In genomic region chr10:119651514-119652327, GRCh38 we compare ENCODE assay signal across 8 cellular contexts. TPM values are rescaled to one million over a fixed set of nuclear protein-coding genes. Genes with fewer than 3 reads are reported as not detected.
DNase-seq lines count a peak whose midpoint lies in the region; ATAC-seq and TF ChIP-seq lines count a peak whose summit lies in the region.

No MANE protein-coding gene starts in this region.

- H3K27ac Mint-ChIP-seq in naive B cell = peak overlapping the region in 5 of 6 donors; percentile 38 to 88 (median 81)

- ATAC-seq in HG02798 (IDR thresholded peaks at IDR 0.05; ENCODE audit: poor library complexity, unreplicated experiment) (peak; percentile 9), naive B cell (ENCODE audit: low read depth in 2 of 2) (peak; percentile 29 to 38)

- H3K4me1 ChIP-seq in endocrine pancreas (ENCODE audit: control insufficient read depth, insufficient read depth, low read length) = peaks cover 9% of the 10 kb centered on the region

- H3K4me3 Mint-ChIP-seq in naive B cell = peak overlapping the region; percentile 83 to 95 (median 92)

- H3K9me3 Mint-ChIP-seq in naive B cell = no peaks in the 10 kb centered on the region

- H3K9ac ChIP-seq in endocrine pancreas (ENCODE audit: control insufficient read depth, insufficient read depth, low read length) = peak overlapping the region; percentile 95

- no peak for TF ChIP-seq CTCF in GM12875 (IDR thresholded peaks at IDR 0.05; ENCODE audit: borderline replicate concordance, insufficient read depth, low read depth, low read length)

- H3K27me3 ChIP-seq in endocrine pancreas (ENCODE audit: control insufficient read depth, insufficient read depth, low read length) = no peaks in the 10 kb centered on the region

- no peaks in the 10 kb centered on the region for H3K36me3 Mint-ChIP-seq in naive B cell

- H3K4me3 ChIP-seq in GM12875 (ENCODE audit: low read depth, low read length) (peak overlapping the region; percentile 74), endocrine pancreas (ENCODE audit: control insufficient read depth, insufficient read depth, low read length) (peak overlapping the region; percentile 97)

- peaks cover 7 to 18% (median 13%) of the 10 kb centered on the region in 3 donors for H3K27me3 Mint-ChIP-seq in naive B cell

- H3K4me1 Mint-ChIP-seq in naive B cell = peaks cover 0 to 9% (median 7%) of the 10 kb centered on the region in 3 donors

- H3K9me3 ChIP-seq in endocrine pancreas (ENCODE audit: control insufficient read depth, low read length) = no peaks in the 10 kb centered on the region

- H3K36me3 ChIP-seq in endocrine pancreas (ENCODE audit: control insufficient read depth, insufficient read depth, low read length) = peaks cover 3% of the 10 kb centered on the region

- DNase-seq in T-helper 9 cell (peak; percentile 27), naive B cell (no peak), inferior parietal cortex (ENCODE audit: extremely low spot score) (no peak), NCI-H128 (lab: John Stamatoyannopoulos, UW; ENCODE audit: unreplicated experiment) (no peak), SKM-1 (lab: John Stamatoyannopoulos, UW; ENCODE audit: unreplicated experiment) (no peak)

RNA-seq across cellular contexts. Expression of gene BAG3, which starts 0.5 kb away (rescaled TPM):
- polyA plus RNA-seq in naive B cell (ENCODE audit: low read depth in 6 of 6) = 1 to 10 TPM in 2 of 6 donors, under 1 TPM in 3, not detected in 1; 0.41 to 1.2 (median 0.89) TPM

RNA-seq across cellular contexts. Expression of gene TIAL1, which starts 55.0 kb away (rescaled TPM):
- polyA plus RNA-seq in naive B cell (ENCODE audit: low read depth in 6 of 6) = 10 to 100 TPM in 4 of 6 donors, 1 to 10 TPM in 2; 7.8 to 14.6 (median 13.2) TPM
